Comparison of ENCODE assay signal across 9 cellular contexts in genomic region chr2:28394997-28395333, GRCh38. TPM values are rescaled to one million over a fixed set of nuclear protein-coding genes. Genes with fewer than 3 reads are reported as not detected.
DNase-seq lines count a peak whose midpoint lies in the region; ATAC-seq lines count a peak whose summit lies in the region.
"Had no signal": no experiment of that assay in that cellular context is flagged by ENCODE, and none has a peak within 500 bp of the region (broad histone marks: within the 10 kb centered on the region; RNA-seq: fewer than 3 reads in every experiment).

No MANE protein-coding gene starts in this region.

- H3K36me3 ChIP-seq in H7 (replicated peaks; ENCODE audit: control insufficient read depth, insufficient read depth, low read length), result no peaks in the 10 kb centered on the region

- H3K27me3 ChIP-seq in H7 (ENCODE audit: control insufficient read depth, insufficient read depth, low read length), result peaks cover 36% of the 10 kb centered on the region

- H3K9me3 ChIP-seq in iPS-18c (ENCODE audit: control insufficient read depth, insufficient read depth, low read length), result no peaks in the 10 kb centered on the region

- ATAC-seq in stimulated activated naive CD8-positive, alpha-beta T cell treated with anti-CD3 and anti-CD28 coated beads, Interleukin-15, Interleukin-2, amounts not matched to agents 100 U/mL and 50 U/mL, for 24 hours, result no peak
- no peak for ATAC-seq in GM18502 (IDR thresholded peaks at IDR 0.05; ENCODE audit: poor library complexity, unreplicated experiment)
- ATAC-seq: activated naive CD4-positive, alpha-beta T cell treated with anti-CD3 and anti-CD28 coated beads, Interleukin-2, amount 50 U/mL, for 72 hours had no signal

- H3K27ac ChIP-seq in angular gyrus (ENCODE audit: low read depth, low read length) (peak overlapping the region; percentile 74), skin epidermis (peak overlapping the region; percentile 95 to 100 (median 100))

- H3K4me3 ChIP-seq in H7 (ENCODE audit: insufficient read depth, low read depth, low read length) (peak overlapping the region; percentile 1; the same call in 1 of the 2 replicates), iPS-18c (ENCODE audit: insufficient read depth, low read depth, low read length) (peak overlapping the region; percentile 30; the same call in 1 of the 2 replicates), skin epidermis (peak overlapping the region; percentile 63 to 91 (median 81))

- DNase-seq in H7, result no peak
- no peak for DNase-seq in stimulated activated naive CD8-positive, alpha-beta T cell treated with anti-CD3 and anti-CD28 coated beads, Interleukin-15, Interleukin-2, amounts not matched to agents 100 U/mL and 50 U/mL, for 24 hours
- DNase-seq in NCI-H526 treated with DMSO at 0.1 percent for 48 hours (lab: John Stamatoyannopoulos, UW), result no peak
- DNase-seq in MV-4-11 (lab: John Stamatoyannopoulos, UW), result no peak

RNA-seq across cellular contexts. Expression of gene FOSL2, which starts 2.3 kb away (rescaled TPM):
- 3.5 and 4.1 TPM in 2 replicates for total RNA-seq in H7 (2014; rRNA removed; shearing (Covaris generic))

Comparison
In these comparisons a context has a peak if more than half of its experiments do, and no peak if none do; other contexts are left out.
1. H3K4me3 ChIP-seq: peak in every context shown above with its lines; median percentile 81 in skin epidermis; 30 in iPS-18c; 1 in H7.